Comparison of ENCODE assay signal across 1 cellular context in the genomic region with DNA sequence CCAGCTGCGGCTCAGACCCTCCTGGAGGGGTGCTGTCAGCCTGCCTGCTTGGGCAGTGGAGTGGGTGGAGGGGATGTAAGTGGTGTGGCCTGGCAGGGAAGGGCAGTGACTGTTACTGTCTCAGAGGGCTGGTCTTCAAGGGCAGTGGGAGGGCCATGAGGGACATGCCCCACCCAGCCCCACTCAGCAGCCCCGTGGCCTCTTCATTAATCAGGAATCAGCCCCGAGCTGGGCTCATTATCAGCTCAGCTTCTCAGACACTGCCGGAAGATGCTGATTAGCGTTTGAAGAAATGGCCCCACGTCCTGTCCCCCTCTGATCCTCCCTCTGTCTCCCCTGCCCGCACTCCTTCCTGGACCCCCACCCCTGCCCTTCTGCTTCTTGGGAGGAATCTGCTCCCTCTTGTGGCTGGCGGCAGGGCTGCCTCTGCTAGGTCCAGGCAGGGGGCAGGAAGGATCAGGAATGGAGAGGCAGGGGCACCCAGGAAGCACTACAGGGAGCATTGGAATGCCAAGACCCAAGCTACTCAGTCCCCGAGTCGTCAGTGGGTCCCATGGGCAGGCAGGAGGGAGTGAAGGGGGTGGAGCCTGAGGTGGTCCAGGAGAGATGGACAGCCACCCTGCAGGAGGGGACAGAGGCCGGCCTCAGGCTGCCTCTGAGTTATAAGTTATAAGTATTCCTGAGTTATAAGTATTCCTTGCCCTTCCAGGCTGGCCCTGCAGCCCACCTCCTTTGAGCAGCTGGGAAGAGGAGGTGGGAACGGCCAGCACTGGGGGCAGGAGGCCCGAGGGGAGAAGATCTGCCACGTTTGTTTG.
TF ChIP-seq lines count a peak whose summit lies in the region.

No MANE protein-coding gene starts in this region.

TF ChIP-seq in K562, 482 proteins besides CTCF, POLR2A, EP300 and RAD21 (continues in another document):
- TF ChIP-seq NCOA4 (IDR thresholded peaks at IDR 0.05; ENCODE audit: partially characterized antibody): no peak
- peak in 1 of 2 experiments; percentile 31; a peak in 1 of 4 replicates for TF ChIP-seq TRIM24 (IDR thresholded peaks at IDR 0.05)
- peak; percentile 22; the same call in 1 of the 2 replicates for TF ChIP-seq ZEB2 (IDR thresholded peaks at IDR 0.05)
- TF ChIP-seq, protein P1, sequence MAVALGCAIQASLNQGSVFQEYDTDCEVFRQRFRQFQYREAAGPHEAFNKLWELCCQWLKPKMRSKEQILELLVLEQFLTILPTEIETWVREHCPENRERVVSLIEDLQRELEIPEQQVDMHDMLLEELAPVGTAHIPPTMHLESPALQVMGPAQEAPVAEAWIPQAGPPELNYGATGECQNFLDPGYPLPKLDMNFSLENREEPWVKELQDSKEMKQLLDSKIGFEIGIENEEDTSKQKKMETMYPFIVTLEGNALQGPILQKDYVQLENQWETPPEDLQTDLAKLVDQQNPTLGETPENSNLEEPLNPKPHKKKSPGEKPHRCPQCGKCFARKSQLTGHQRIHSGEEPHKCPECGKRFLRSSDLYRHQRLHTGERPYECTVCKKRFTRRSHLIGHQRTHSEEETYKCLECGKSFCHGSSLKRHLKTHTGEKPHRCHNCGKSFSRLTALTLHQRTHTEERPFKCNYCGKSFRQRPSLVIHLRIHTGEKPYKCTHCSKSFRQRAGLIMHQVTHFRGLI (CRISPR knock-in tag; IDR thresholded peaks at IDR 0.05): no peak
- peak; percentile 97 for TF ChIP-seq ZBTB7A (IDR thresholded peaks at IDR 0.05; ENCODE audit: borderline replicate concordance, control insufficient read depth, low read depth, low read length)
- peak; percentile 72; the same call in 1 of the 2 replicates for TF ChIP-seq KLF16 (IDR thresholded peaks at IDR 0.05)
- TF ChIP-seq GABPA (tag; conservative IDR thresholded peaks at IDR 0.05; ENCODE audit: low read depth): peak; percentile 54; the same call in 1 of the 2 replicates
- no peak for TF ChIP-seq ZBTB17 (CRISPR knock-in tag; IDR thresholded peaks at IDR 0.05)
- TF ChIP-seq CBFA2T2 (conservative IDR thresholded peaks at IDR 0.05): peak; percentile 76
- no peak for TF ChIP-seq SNIP1 (IDR thresholded peaks at IDR 0.05; ENCODE audit: low read depth)
- TF ChIP-seq, protein P2, sequence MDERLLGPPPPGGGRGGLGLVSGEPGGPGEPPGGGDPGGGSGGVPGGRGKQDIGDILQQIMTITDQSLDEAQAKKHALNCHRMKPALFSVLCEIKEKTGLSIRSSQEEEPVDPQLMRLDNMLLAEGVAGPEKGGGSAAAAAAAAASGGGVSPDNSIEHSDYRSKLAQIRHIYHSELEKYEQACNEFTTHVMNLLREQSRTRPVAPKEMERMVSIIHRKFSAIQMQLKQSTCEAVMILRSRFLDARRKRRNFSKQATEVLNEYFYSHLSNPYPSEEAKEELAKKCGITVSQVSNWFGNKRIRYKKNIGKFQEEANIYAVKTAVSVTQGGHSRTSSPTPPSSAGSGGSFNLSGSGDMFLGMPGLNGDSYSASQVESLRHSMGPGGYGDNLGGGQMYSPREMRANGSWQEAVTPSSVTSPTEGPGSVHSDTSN (CRISPR knock-in tag; IDR thresholded peaks at IDR 0.05; ENCODE audit: low read depth): no peak
- TF ChIP-seq, protein P2 (tag; conservative IDR thresholded peaks at IDR 0.05; ENCODE audit: low read depth): peak; percentile 51
- TF ChIP-seq KAT7 (CRISPR knock-in tag; IDR thresholded peaks at IDR 0.05; ENCODE audit: borderline replicate concordance): 0 out of 2 replicates have a peak, but pooled peaks have one; percentile 38
- TF ChIP-seq MCM3 (IDR thresholded peaks at IDR 0.05): no peak
- no peak; the same call in 1 of the 2 replicates for TF ChIP-seq ESRRA (IDR thresholded peaks at IDR 0.05; ENCODE audit: borderline replicate concordance, low read depth)
- TF ChIP-seq, protein P3, sequence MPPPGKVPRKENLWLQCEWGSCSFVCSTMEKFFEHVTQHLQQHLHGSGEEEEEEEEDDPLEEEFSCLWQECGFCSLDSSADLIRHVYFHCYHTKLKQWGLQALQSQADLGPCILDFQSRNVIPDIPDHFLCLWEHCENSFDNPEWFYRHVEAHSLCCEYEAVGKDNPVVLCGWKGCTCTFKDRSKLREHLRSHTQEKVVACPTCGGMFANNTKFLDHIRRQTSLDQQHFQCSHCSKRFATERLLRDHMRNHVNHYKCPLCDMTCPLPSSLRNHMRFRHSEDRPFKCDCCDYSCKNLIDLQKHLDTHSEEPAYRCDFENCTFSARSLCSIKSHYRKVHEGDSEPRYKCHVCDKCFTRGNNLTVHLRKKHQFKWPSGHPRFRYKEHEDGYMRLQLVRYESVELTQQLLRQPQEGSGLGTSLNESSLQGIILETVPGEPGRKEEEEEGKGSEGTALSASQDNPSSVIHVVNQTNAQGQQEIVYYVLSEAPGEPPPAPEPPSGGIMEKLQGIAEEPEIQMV (tag; conservative IDR thresholded peaks at IDR 0.05; ENCODE audit: low read depth): no peak
- peak; percentile 44 for TF ChIP-seq HDAC3 (IDR thresholded peaks at IDR 0.05; ENCODE audit: borderline replicate concordance, partially characterized antibody)
- TF ChIP-seq, protein P4, sequence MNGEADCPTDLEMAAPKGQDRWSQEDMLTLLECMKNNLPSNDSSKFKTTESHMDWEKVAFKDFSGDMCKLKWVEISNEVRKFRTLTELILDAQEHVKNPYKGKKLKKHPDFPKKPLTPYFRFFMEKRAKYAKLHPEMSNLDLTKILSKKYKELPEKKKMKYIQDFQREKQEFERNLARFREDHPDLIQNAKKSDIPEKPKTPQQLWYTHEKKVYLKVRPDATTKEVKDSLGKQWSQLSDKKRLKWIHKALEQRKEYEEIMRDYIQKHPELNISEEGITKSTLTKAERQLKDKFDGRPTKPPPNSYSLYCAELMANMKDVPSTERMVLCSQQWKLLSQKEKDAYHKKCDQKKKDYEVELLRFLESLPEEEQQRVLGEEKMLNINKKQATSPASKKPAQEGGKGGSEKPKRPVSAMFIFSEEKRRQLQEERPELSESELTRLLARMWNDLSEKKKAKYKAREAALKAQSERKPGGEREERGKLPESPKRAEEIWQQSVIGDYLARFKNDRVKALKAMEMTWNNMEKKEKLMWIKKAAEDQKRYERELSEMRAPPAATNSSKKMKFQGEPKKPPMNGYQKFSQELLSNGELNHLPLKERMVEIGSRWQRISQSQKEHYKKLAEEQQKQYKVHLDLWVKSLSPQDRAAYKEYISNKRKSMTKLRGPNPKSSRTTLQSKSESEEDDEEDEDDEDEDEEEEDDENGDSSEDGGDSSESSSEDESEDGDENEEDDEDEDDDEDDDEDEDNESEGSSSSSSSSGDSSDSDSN (IDR thresholded peaks at IDR 0.05; ENCODE audit: borderline replicate concordance in 1 of 2, low read depth in 2 of 2, low read length in 2 of 2): 0 out of 4 replicates have a peak, but pooled peaks of 1 of the 2 experiments have one; percentile 18
- TF ChIP-seq, protein P5, sequence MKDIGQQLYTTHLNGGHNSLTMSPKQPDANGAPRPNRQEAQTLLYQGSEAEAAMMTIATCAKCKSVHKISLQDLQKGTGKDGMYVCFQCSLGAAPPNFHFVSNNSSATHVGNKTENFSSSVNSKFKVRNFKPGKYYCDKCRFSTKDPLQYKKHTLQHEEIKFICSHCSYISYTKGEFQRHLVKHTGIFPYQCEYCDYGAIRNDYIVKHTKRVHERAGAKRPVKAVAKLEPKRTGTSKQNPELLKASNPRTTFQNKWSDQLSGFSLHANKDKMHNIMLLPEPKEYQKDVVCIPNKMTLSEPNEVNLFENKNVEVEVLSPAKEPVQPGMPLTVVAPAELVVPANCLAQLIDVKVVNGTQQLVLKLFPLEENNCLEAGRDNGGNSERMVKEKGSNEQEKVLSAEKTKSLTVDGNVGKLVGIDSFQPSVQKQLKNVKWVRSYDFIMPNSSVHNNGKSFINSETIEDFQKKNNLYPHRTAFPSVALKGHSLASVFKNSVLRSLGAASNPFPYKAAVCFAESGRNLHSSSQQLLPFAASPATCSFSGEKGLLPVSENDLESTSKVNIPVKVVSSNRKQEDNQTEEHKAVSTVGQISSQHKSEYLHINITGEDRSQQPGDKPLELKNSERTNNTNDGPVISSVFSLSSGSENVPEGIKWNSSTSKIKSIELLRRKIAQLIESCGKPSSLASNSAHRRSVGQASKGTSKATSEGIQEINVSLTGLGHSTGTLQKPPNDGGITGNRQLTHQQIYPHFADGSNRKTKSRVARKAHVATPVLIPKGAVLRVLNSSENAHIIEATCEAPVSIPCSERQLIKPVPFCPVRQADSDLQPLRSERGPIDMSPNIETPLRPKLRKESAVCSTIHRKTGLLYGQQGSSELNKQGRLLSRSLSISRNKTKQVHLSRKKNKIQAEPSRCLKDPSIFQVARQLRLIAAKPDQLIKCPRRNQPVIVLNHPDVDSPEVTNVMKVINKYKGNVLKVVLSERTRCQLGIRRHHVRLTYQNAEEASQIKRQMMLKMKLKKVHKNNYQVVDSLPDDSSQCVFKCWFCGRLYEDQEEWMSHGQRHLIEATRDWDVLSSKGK (CRISPR knock-in tag; IDR thresholded peaks at IDR 0.05): no peak
- no peak for TF ChIP-seq MXI1 (IDR thresholded peaks at IDR 0.05; ENCODE audit: low read depth, low read length)
- TF ChIP-seq CBX2 (IDR thresholded peaks at IDR 0.05; ENCODE audit: insufficient read depth, low read length, poor library complexity, severe bottlenecking): no peak
- peak; percentile 63 for TF ChIP-seq NFIC (IDR thresholded peaks at IDR 0.05)
- TF ChIP-seq PML (IDR thresholded peaks at IDR 0.05; ENCODE audit: low read length): peak; percentile 43; the same call in 1 of the 2 replicates
- TF ChIP-seq, protein P6, sequence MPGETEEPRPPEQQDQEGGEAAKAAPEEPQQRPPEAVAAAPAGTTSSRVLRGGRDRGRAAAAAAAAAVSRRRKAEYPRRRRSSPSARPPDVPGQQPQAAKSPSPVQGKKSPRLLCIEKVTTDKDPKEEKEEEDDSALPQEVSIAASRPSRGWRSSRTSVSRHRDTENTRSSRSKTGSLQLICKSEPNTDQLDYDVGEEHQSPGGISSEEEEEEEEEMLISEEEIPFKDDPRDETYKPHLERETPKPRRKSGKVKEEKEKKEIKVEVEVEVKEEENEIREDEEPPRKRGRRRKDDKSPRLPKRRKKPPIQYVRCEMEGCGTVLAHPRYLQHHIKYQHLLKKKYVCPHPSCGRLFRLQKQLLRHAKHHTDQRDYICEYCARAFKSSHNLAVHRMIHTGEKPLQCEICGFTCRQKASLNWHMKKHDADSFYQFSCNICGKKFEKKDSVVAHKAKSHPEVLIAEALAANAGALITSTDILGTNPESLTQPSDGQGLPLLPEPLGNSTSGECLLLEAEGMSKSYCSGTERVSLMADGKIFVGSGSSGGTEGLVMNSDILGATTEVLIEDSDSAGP (CRISPR knock-in tag; IDR thresholded peaks at IDR 0.05): no peak
- no peak for TF ChIP-seq ZNF77 (CRISPR knock-in tag; IDR thresholded peaks at IDR 0.05)
- peak; percentile 14 for TF ChIP-seq HNRNPLL (IDR thresholded peaks at IDR 0.05; ENCODE audit: low read depth, low read length, poor library complexity, severe bottlenecking)
- peak; percentile 69 for TF ChIP-seq JUND (IDR thresholded peaks at IDR 0.05; ENCODE audit: borderline replicate concordance, low read depth, low read length)
- no peak; the same call in 2 of the 3 replicates for TF ChIP-seq JUND (tag; IDR thresholded peaks at IDR 0.05; ENCODE audit: borderline replicate concordance, low read depth, low read length)
- TF ChIP-seq ZNF57 (CRISPR knock-in tag; IDR thresholded peaks at IDR 0.05): no peak
- TF ChIP-seq, protein P7, sequence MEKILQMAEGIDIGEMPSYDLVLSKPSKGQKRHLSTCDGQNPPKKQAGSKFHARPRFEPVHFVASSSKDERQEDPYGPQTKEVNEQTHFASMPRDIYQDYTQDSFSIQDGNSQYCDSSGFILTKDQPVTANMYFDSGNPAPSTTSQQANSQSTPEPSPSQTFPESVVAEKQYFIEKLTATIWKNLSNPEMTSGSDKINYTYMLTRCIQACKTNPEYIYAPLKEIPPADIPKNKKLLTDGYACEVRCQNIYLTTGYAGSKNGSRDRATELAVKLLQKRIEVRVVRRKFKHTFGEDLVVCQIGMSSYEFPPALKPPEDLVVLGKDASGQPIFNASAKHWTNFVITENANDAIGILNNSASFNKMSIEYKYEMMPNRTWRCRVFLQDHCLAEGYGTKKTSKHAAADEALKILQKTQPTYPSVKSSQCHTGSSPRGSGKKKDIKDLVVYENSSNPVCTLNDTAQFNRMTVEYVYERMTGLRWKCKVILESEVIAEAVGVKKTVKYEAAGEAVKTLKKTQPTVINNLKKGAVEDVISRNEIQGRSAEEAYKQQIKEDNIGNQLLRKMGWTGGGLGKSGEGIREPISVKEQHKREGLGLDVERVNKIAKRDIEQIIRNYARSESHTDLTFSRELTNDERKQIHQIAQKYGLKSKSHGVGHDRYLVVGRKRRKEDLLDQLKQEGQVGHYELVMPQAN (IDR thresholded peaks at IDR 0.05; ENCODE audit: borderline replicate concordance): no peak
- no peak for TF ChIP-seq ATF7 (IDR thresholded peaks at IDR 0.05)
- no peak for TF ChIP-seq SAP30 (IDR thresholded peaks at IDR 0.05; ENCODE audit: borderline replicate concordance, insufficient read depth, low read depth, low read length, poor library complexity, severe bottlenecking)
- peak; percentile 62 for TF ChIP-seq EP400 (IDR thresholded peaks at IDR 0.05)
- peak; percentile 82 for TF ChIP-seq MEIS2 (IDR thresholded peaks at IDR 0.05; ENCODE audit: partially characterized antibody)
- TF ChIP-seq, protein P8, sequence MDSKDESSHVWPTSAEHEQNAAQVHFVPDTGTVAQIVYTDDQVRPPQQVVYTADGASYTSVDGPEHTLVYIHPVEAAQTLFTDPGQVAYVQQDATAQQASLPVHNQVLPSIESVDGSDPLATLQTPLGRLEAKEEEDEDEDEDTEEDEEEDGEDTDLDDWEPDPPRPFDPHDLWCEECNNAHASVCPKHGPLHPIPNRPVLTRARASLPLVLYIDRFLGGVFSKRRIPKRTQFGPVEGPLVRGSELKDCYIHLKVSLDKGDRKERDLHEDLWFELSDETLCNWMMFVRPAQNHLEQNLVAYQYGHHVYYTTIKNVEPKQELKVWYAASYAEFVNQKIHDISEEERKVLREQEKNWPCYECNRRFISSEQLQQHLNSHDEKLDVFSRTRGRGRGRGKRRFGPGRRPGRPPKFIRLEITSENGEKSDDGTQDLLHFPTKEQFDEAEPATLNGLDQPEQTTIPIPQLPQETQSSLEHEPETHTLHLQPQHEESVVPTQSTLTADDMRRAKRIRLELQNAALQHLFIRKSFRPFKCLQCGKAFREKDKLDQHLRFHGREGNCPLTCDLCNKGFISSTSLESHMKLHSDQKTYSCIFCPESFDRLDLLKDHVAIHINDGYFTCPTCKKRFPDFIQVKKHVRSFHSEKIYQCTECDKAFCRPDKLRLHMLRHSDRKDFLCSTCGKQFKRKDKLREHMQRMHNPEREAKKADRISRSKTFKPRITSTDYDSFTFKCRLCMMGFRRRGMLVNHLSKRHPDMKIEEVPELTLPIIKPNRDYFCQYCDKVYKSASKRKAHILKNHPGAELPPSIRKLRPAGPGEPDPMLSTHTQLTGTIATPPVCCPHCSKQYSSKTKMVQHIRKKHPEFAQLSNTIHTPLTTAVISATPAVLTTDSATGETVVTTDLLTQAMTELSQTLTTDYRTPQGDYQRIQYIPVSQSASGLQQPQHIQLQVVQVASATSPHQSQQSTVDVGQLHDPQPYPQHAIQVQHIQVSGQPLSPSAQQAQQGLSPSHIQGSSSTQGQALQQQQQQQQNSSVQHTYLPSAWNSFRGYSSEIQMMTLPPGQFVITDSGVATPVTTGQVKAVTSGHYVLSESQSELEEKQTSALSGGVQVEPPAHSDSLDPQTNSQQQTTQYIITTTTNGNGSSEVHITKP (IDR thresholded peaks at IDR 0.05; ENCODE audit: partially characterized antibody): peak; percentile 34
